Comparison of ENCODE assay signal across 8 cellular contexts in the genomic region with DNA sequence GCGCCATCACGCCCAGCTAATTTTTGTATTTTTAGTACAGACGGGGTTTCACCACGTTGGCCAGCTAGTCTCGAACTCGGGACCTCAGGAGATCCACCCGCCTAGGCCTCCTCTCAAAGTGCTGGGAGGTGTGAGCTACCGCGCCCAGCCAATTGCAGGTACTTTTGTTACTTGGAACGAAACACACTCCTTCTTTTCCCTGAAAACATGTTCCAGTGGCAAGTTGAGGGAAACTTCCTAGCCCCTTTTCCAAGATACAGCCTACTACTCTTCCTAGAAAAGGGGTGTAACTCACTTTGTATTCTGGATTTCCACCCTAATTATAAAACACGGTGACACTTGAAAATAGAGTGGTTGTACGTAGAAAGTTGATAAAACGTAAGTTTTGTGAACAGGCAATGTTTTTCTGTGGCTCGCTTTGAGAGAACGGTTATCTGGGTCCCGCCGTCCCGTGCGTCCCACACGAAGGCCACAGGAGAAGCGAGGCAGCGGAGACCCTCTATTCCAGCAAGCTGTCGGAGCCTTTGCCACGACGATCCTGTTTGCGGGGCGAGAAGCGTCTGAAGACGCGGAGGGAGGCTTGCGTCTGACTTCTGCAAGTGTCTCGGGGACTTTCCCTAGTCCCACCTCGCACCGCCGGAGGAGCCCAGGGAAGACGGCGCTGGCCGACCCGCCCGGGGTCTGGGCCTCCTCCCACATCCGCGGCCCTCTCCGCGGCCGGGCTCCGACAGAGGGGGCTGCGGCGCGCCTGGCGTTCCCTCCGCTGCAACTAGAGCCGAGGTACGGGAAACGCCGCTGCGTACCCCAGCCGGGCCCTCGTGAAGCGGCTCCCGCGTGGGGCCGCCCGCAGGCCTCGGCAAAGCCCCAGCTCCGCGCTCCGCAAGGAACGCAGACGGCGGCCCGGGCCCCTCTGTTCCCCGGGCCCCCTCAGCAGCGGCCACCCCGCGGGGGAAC. TPM values are rescaled to one million over a fixed set of nuclear protein-coding genes. Genes with fewer than 3 reads are reported as not detected.
DNase-seq lines count a peak whose midpoint lies in the region; ATAC-seq and TF ChIP-seq lines count a peak whose summit lies in the region.

No MANE protein-coding gene starts in this region.

- peaks cover 72% of the 10 kb centered on the region for H3K4me1 Mint-ChIP-seq in activated T-helper 1 cell treated with anti-CD3 and anti-CD28 coated beads, Interleukin-12 subunit alpha, Interleukin-12 subunit beta, Interleukin-2, Interleukin-4 antibody, amounts not matched to agents 30 ng/mL and 10 ng/mL and 1 ng/mL, durations not matched to agents 14 hours and 24 hours and 36 hours (ENCODE audit: low read depth)

- H3K4me3 Mint-ChIP-seq in activated T-helper 1 cell treated with anti-CD3 and anti-CD28 coated beads, Interleukin-12 subunit alpha, Interleukin-12 subunit beta, Interleukin-2, Interleukin-4 antibody, amounts not matched to agents 30 ng/mL and 10 ng/mL and 1 ng/mL, durations not matched to agents 14 hours and 24 hours and 36 hours = peak overlapping the region; percentile 92

- no peaks in the 10 kb centered on the region for H3K9me3 Mint-ChIP-seq in activated T-helper 1 cell treated with anti-CD3 and anti-CD28 coated beads, Interleukin-12 subunit alpha, Interleukin-12 subunit beta, Interleukin-2, Interleukin-4 antibody, amounts not matched to agents 30 ng/mL and 10 ng/mL and 1 ng/mL, durations not matched to agents 14 hours and 24 hours and 36 hours

- CTCF ChIA-PET in HEK293T (lab: Yijun Ruan, JAX) = interaction anchor here (1.5 kb wide), 1 partner anchor 26 kb away, joined by 11 read pairs; no protein-coding TSS in a partner anchor

- intact Hi-C loops in activated T-helper 1 cell treated with anti-CD3 and anti-CD28 coated beads, Interleukin-12 subunit alpha, Interleukin-12 subunit beta, Interleukin-2, Interleukin-4 antibody, amounts not matched to agents 30 ng/mL and 10 ng/mL and 1 ng/mL, durations not matched to agents 14 hours and 24 hours and 36 hours (cut with micrococcal nuclease) = loop anchor here (2.0 kb wide), 1 partner anchor 67 kb away; no protein-coding TSS in a partner anchor
- intact Hi-C loops in sciatic nerve (cut with DNase I) = loop anchor here (2.0 kb wide), 1 partner anchor 41 kb away; the partner anchor contains the start of gene AHNAK2

- in situ Hi-C loops in GM13976 (cut with MboI; ENCODE audit: low sequenced_read_pairs, unreplicated experiment) = no loop called here

- DNase-seq in GM13976 (ENCODE audit: low spot score) (peak; percentile 63), HEK293T (ENCODE audit: extremely low spot score) (peak; percentile 35), NCI-H69 (lab: John Stamatoyannopoulos, UW) (peak; percentile 70), glomerular visceral epithelial cell (ENCODE audit: extremely low spot score) (peak; percentile 46), sciatic nerve (ENCODE audit: low spot score) (peak; percentile 69), SHP77 (lab: John Stamatoyannopoulos, UW) (no peak), DMS79 treated with DMSO at 0.1 percent for 48 hours (lab: John Stamatoyannopoulos, UW) (no peak)
- peak; percentile 48 for DNase-seq in activated T-helper 1 cell treated with anti-CD3 and anti-CD28 coated beads, Interleukin-12 subunit alpha, Interleukin-12 subunit beta, Interleukin-2, Interleukin-4 antibody, amounts not matched to agents 30 ng/mL and 10 ng/mL and 1 ng/mL, durations not matched to agents 14 hours and 24 hours and 36 hours (ENCODE audit: low spot score)

- POLR2A ChIA-PET in HEK293T (lab: Yijun Ruan, JAX) = interaction anchor here (0.9 to 4.4 kb wide), 12 partner anchors 9 to 66 kb away, joined by 3 to 57 read pairs (median 6); partner anchors contain the start of gene AHNAK2

- peaks cover 36% of the 10 kb centered on the region for H3K36me3 Mint-ChIP-seq in activated T-helper 1 cell treated with anti-CD3 and anti-CD28 coated beads, Interleukin-12 subunit alpha, Interleukin-12 subunit beta, Interleukin-2, Interleukin-4 antibody, amounts not matched to agents 30 ng/mL and 10 ng/mL and 1 ng/mL, durations not matched to agents 14 hours and 24 hours and 36 hours (ENCODE audit: low read depth)

- ATAC-seq in sciatic nerve = no peak

- peak overlapping the region; percentile 83 for H3K27ac Mint-ChIP-seq in activated T-helper 1 cell treated with anti-CD3 and anti-CD28 coated beads, Interleukin-12 subunit alpha, Interleukin-12 subunit beta, Interleukin-2, Interleukin-4 antibody, amounts not matched to agents 30 ng/mL and 10 ng/mL and 1 ng/mL, durations not matched to agents 14 hours and 24 hours and 36 hours

- TF ChIP-seq CTCF in GM13976 (IDR thresholded peaks at IDR 0.05; ENCODE audit: borderline replicate concordance, control extremely low read depth, extremely low read depth, insufficient read depth, missing control alignments) = no peak

- no peaks in the 10 kb centered on the region for H3K27me3 Mint-ChIP-seq in activated T-helper 1 cell treated with anti-CD3 and anti-CD28 coated beads, Interleukin-12 subunit alpha, Interleukin-12 subunit beta, Interleukin-2, Interleukin-4 antibody, amounts not matched to agents 30 ng/mL and 10 ng/mL and 1 ng/mL, durations not matched to agents 14 hours and 24 hours and 36 hours (ENCODE audit: insufficient read depth)

TF ChIP-seq in HEK293T, 16 proteins besides CTCF, POLR2A, EP300 and RAD21:
- no peak for TF ChIP-seq PKNOX1 (IDR thresholded peaks at IDR 0.05)
- TF ChIP-seq ARNT (IDR thresholded peaks at IDR 0.05) = no peak
- TF ChIP-seq NFRKB (IDR thresholded peaks at IDR 0.05) = no peak
- TF ChIP-seq HDGF (IDR thresholded peaks at IDR 0.05; ENCODE audit: borderline replicate concordance) = no peak
- no peak for TF ChIP-seq L3MBTL2 (conservative IDR thresholded peaks at IDR 0.05)
- TF ChIP-seq CTBP1 (IDR thresholded peaks at IDR 0.05; ENCODE audit: borderline replicate concordance) = no peak
- no peak for TF ChIP-seq ZNF384 (IDR thresholded peaks at IDR 0.05)
- no peak for TF ChIP-seq FOXM1 (IDR thresholded peaks at IDR 0.05; ENCODE audit: borderline replicate concordance)
- TF ChIP-seq BHLHE40 (IDR thresholded peaks at IDR 0.05; ENCODE audit: borderline replicate concordance) = no peak
- TF ChIP-seq TARDBP (IDR thresholded peaks at IDR 0.05) = no peak
- no peak for TF ChIP-seq FOXK2 (IDR thresholded peaks at IDR 0.05)
- no peak for TF ChIP-seq ELF4 (IDR thresholded peaks at IDR 0.05)
- no peak for TF ChIP-seq SP1 (IDR thresholded peaks at IDR 0.05)
- no peak for TF ChIP-seq LEF1 (IDR thresholded peaks at IDR 0.05; ENCODE audit: borderline replicate concordance)
- no peak for TF ChIP-seq SUZ12 (IDR thresholded peaks at IDR 0.05)
- TF ChIP-seq FOXA1 (IDR thresholded peaks at IDR 0.05) = no peak

RNA-seq across cellular contexts. Expression of gene CDCA4, which starts 0.7 kb away (rescaled TPM):
- total RNA-seq in activated T-helper 1 cell treated with anti-CD3 and anti-CD28 coated beads, Interleukin-12 subunit alpha, Interleukin-12 subunit beta, Interleukin-2, Interleukin-4 antibody, amounts not matched to agents 30 ng/mL and 10 ng/mL and 1 ng/mL, durations not matched to agents 14 hours and 24 hours and 36 hours = 62.5 and 63.7 TPM in 2 replicates
- 5.5 TPM for total RNA-seq in sciatic nerve

RNA-seq across cellular contexts. Expression of gene CLBA1, which starts 34.5 kb away (rescaled TPM):
- total RNA-seq in activated T-helper 1 cell treated with anti-CD3 and anti-CD28 coated beads, Interleukin-12 subunit alpha, Interleukin-12 subunit beta, Interleukin-2, Interleukin-4 antibody, amounts not matched to agents 30 ng/mL and 10 ng/mL and 1 ng/mL, durations not matched to agents 14 hours and 24 hours and 36 hours = 3.1 TPM in 2 replicates
- 6.1 TPM for total RNA-seq in sciatic nerve

RNA-seq across cellular contexts. Expression of gene AHNAK2, which starts 42.0 kb away (rescaled TPM):
- 0.02 and 0.05 TPM in 2 replicates for total RNA-seq in activated T-helper 1 cell treated with anti-CD3 and anti-CD28 coated beads, Interleukin-12 subunit alpha, Interleukin-12 subunit beta, Interleukin-2, Interleukin-4 antibody, amounts not matched to agents 30 ng/mL and 10 ng/mL and 1 ng/mL, durations not matched to agents 14 hours and 24 hours and 36 hours
- 77.7 TPM for total RNA-seq in sciatic nerve

RNA-seq across cellular contexts. Expression of gene GPR132, which starts 45.1 kb away (rescaled TPM):
- total RNA-seq in activated T-helper 1 cell treated with anti-CD3 and anti-CD28 coated beads, Interleukin-12 subunit alpha, Interleukin-12 subunit beta, Interleukin-2, Interleukin-4 antibody, amounts not matched to agents 30 ng/mL and 10 ng/mL and 1 ng/mL, durations not matched to agents 14 hours and 24 hours and 36 hours = 24.6 and 24.9 TPM in 2 replicates
- 3.2 TPM for total RNA-seq in sciatic nerve

Comparison
In these comparisons a context has a peak if more than half of its experiments do, and no peak if none do; other contexts are left out.
1. DNase-seq: peak in GM13976 (single experiment), HEK293T (single experiment), NCI-H69 (single experiment), activated T-helper 1 cell treated with anti-CD3 and anti-CD28 coated beads, Interleukin-12 subunit alpha, Interleukin-12 subunit beta, Interleukin-2, Interleukin-4 antibody, amounts not matched to agents 30 ng/mL and 10 ng/mL and 1 ng/mL, durations not matched to agents 14 hours and 24 hours and 36 hours (single experiment), glomerular visceral epithelial cell (single experiment) and sciatic nerve (single experiment); none in SHP77 (0 of 2) and DMS79 treated with DMSO at 0.1 percent for 48 hours (single experiment).
2. RNA of gene AHNAK2, which starts 42.0 kb away (total RNA-seq): 77.7 TPM in sciatic nerve (single experiment); 0.02 to 0.05 TPM in activated T-helper 1 cell treated with anti-CD3 and anti-CD28 coated beads, Interleukin-12 subunit alpha, Interleukin-12 subunit beta, Interleukin-2, Interleukin-4 antibody, amounts not matched to agents 30 ng/mL and 10 ng/mL and 1 ng/mL, durations not matched to agents 14 hours and 24 hours and 36 hours; every median in the first group is over 10 times any median in the second.